1 cellular context compared by ENCODE assay signal in genomic region chr13:97109256-97109655, GRCh38.
TF ChIP-seq lines count a peak whose summit lies in the region.

No MANE protein-coding gene starts in this region.

TF ChIP-seq in GM23338, 12 proteins besides CTCF, POLR2A, EP300 and RAD21 (continued from another document):
- TF ChIP-seq ZNF462 (CRISPR knock-in tag; IDR thresholded peaks at IDR 0.05) (no peak), EZH2phosphoT487 (IDR thresholded peaks at IDR 0.05; ENCODE audit: unreplicated experiment) (no peak), ZNF331 (CRISPR knock-in tag; IDR thresholded peaks at IDR 0.05; ENCODE audit: low read depth) (no peak), JUNB (IDR thresholded peaks at IDR 0.05; ENCODE audit: unreplicated experiment) (no peak), CREB1 (CRISPR knock-in tag; IDR thresholded peaks at IDR 0.05; ENCODE audit: low read depth) (no peak), ZNF114 (CRISPR knock-in tag; IDR thresholded peaks at IDR 0.05) (no peak)
